ENCODE assay signal across 8 cellular contexts in genomic region chr3:187739561-187740445, GRCh38. TPM values are rescaled to one million over a fixed set of nuclear protein-coding genes. Genes with fewer than 3 reads are reported as not detected.
DNase-seq lines count a peak whose midpoint lies in the region; ATAC-seq and TF ChIP-seq lines count a peak whose summit lies in the region.

No MANE protein-coding gene starts in this region.

- TF ChIP-seq CTCF in AG09319 (IDR thresholded peaks at IDR 0.05; ENCODE audit: low read depth, low read length) = peak; percentile 90

- peaks cover 4% of the 10 kb centered on the region for H3K36me3 Mint-ChIP-seq in T-helper 17 cell (ENCODE audit: low read depth)

- peaks cover 53% of the 10 kb centered on the region for H3K4me1 Mint-ChIP-seq in T-helper 17 cell

- ATAC-seq in GM18868 (IDR thresholded peaks at IDR 0.05; ENCODE audit: unreplicated experiment) = peak; percentile 45
- peak; percentile 60 for ATAC-seq in T-helper 17 cell
- ATAC-seq in GM18873 (IDR thresholded peaks at IDR 0.05; ENCODE audit: low FRiP score, unreplicated experiment) = no peak

- H3K27me3 Mint-ChIP-seq in T-helper 17 cell = no peaks in the 10 kb centered on the region

- DNase-seq in AG09319 (ENCODE audit: extremely low read depth, low read depth) (no peak), LHCN-M2 (ENCODE audit: low read depth) (peak; percentile 91), T-helper 17 cell (peak; percentile 70 to 75 (median 72)), astrocyte of the hippocampus (ENCODE audit: low read depth, low spot score) (peak; percentile 96), hepatic stellate cell (ENCODE audit: low spot score) (peak; percentile 77), putamen (ENCODE audit: low spot score) (peak; percentile 84)

- peak overlapping the region; percentile 99 for H3K27ac Mint-ChIP-seq in T-helper 17 cell

- H3K4me3 Mint-ChIP-seq in T-helper 17 cell = peak overlapping the region; percentile 100

- no peaks in the 10 kb centered on the region for H3K9me3 ChIP-seq in T-helper 17 cell (ENCODE audit: control insufficient read depth, low read length, poor library complexity, severe bottlenecking)

RNA-seq across cellular contexts. Expression of gene BCL6, which starts 5.5 kb away (rescaled TPM):
- total RNA-seq in LHCN-M2 (2014; rRNA removed) = 20.6 and 34.0 TPM in 2 replicates
- polyA plus RNA-seq in LHCN-M2 (2012) = 11.0 TPM
- total RNA-seq in T-helper 17 cell = 10 to 100 TPM; 25.8 to 29.7 TPM

RNA-seq across cellular contexts. Expression of gene RTP2, which starts 37.4 kb away (rescaled TPM):
- total RNA-seq in LHCN-M2 (2014; rRNA removed) (not detected in 2 replicates), T-helper 17 cell (not detected)
- polyA plus RNA-seq in LHCN-M2 (2012) = not detected
